In the genomic region with DNA sequence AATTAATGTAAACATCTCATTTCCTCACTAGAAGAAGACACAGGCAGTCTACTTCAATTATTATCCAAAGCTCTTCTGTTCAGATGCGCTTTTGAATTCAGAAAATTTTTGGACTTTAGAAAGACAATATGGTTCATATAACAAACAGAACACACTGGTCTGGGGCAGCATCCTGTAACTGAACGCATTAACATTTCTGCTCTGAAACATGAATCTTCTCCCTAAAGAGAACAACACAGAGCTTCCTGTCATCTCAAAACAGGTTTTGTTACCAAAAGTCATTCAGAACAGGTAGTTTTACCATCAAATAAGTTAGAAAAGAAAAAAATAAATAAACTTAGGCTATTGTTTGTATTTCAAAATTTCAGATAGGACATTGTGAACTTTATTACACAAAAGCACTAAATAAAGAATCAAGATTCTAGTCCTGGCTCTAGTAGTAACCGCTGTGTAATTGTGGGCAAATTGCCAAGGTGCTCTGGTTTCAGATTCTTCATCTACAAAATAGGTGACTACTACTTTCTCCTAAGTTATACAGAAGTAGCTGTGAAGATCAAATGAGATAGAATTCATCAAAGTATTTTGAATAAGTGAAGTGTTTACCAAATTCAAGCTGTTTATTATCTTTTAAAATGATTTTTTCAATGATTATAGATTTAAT, we compare ENCODE assay signal across 12 cellular contexts.
DNase-seq lines count a peak whose midpoint lies in the region; ATAC-seq and TF ChIP-seq lines count a peak whose summit lies in the region.
"Had no signal": no experiment of that assay in that cellular context is flagged by ENCODE, and none has a peak within 500 bp of the region (broad histone marks: within the 10 kb centered on the region; RNA-seq: fewer than 3 reads in every experiment).

No MANE protein-coding gene starts in this region.

- H3K9me3 ChIP-seq in smooth muscle cell (replicated peaks; ENCODE audit: low read depth) = no peaks in the 10 kb centered on the region
- H3K9me3 ChIP-seq: prostate gland, vagina had no signal

- H3K4me1 ChIP-seq in smooth muscle cell (ENCODE audit: low read depth) = peaks cover 31% of the 10 kb centered on the region
- H3K4me1 ChIP-seq: prostate gland had no signal

- 84% methylated on average over 3 of the region's 3 CpGs for WGBS in smooth muscle cell (ENCODE audit: low lambda C conversion rate)

- peak; percentile 33 for DNase-seq in NCI-H82 (lab: John Stamatoyannopoulos, UW)
- DNase-seq in NCI-H82 treated with DMSO at 0.1 percent for 48 hours (lab: John Stamatoyannopoulos, UW; ENCODE audit: unreplicated experiment) = no peak
- peak; percentile 72 for DNase-seq in NCI-H69 (lab: John Stamatoyannopoulos, UW)
- DNase-seq in fibroblast of pulmonary artery (ENCODE audit: low read depth) = peak; percentile 17
- no peak for DNase-seq in smooth muscle cell (lab: John Stamatoyannopoulos, UW; ENCODE audit: unreplicated experiment)
- DNase-seq in Kasumi-1 (lab: John Stamatoyannopoulos, UW) = no peak
- no peak for DNase-seq in GM10248 (ENCODE audit: extremely low spot score)
- DNase-seq: NCI-H2081 treated with DMSO at 0.1 percent for 48 hours, SW 1271 had no signal

- no peak overlapping the region for H2AFZ ChIP-seq in smooth muscle cell (ENCODE audit: low read depth)

- peak overlapping the region; percentile 82 for H3K27ac ChIP-seq in smooth muscle cell (ENCODE audit: low read depth)
- H3K27ac ChIP-seq: prostate gland, vagina had no signal

- POLR2A ChIA-PET in GM10248 (lab: Yijun Ruan, JAX) = no interaction called here

- TF ChIP-seq CTCF in fibroblast of pulmonary artery (IDR thresholded peaks at IDR 0.05; ENCODE audit: low read length, missing control alignments) (no peak), smooth muscle cell (IDR thresholded peaks at IDR 0.05; ENCODE audit: borderline replicate concordance, insufficient read depth, poor library complexity, severe bottlenecking) (no peak), GM10248 (IDR thresholded peaks at IDR 0.05; ENCODE audit: control extremely low read depth, extremely low read depth, low read depth, missing control alignments) (no peak)

- H3K4me2 ChIP-seq in smooth muscle cell = no peak overlapping the region

- H3K4me3 ChIP-seq in fibroblast of pulmonary artery (replicated peaks; ENCODE audit: low read depth, low read length) = no peak overlapping the region
- H3K4me3 ChIP-seq in smooth muscle cell = no peak overlapping the region
- H3K4me3 ChIP-seq: prostate gland, vagina had no signal

- H3F3A ChIP-seq in smooth muscle cell (ENCODE audit: low read depth) = no peaks in the 10 kb centered on the region

- H3K27me3 ChIP-seq in smooth muscle cell (ENCODE audit: low read depth) = no peaks in the 10 kb centered on the region
- H3K27me3 ChIP-seq: vagina had no signal

- H3K9ac ChIP-seq in smooth muscle cell (ENCODE audit: low read depth) = peak overlapping the region; percentile 31

- no peaks in the 10 kb centered on the region for H3K36me3 ChIP-seq in smooth muscle cell (ENCODE audit: low read depth)
- H3K36me3 ChIP-seq: prostate gland, vagina had no signal

- H3K79me2 ChIP-seq in smooth muscle cell (ENCODE audit: low read depth) = no peaks in the 10 kb centered on the region

- no peaks in the 10 kb centered on the region for H4K20me1 ChIP-seq in smooth muscle cell (ENCODE audit: low read depth)

- CTCF ChIA-PET in GM10248 (lab: Yijun Ruan, JAX) = interaction anchor here (1.9 kb wide), 1 partner anchor 20 kb away, joined by 4 read pairs; no protein-coding TSS in a partner anchor

- no peak for ATAC-seq in GM21737 (IDR thresholded peaks at IDR 0.05; ENCODE audit: unreplicated experiment)

Comparison
In these comparisons a context has a peak if more than half of its experiments do, and no peak if none do; other contexts are left out.
1. DNase-seq: peak in NCI-H82 (single experiment), NCI-H69 (single experiment) and fibroblast of pulmonary artery (single experiment); none in NCI-H82 treated with DMSO at 0.1 percent for 48 hours (single experiment), smooth muscle cell (single experiment), Kasumi-1 (0 of 2) and GM10248 (single experiment).